In genomic region chr15:48331796-48332641, GRCh38 we compare ENCODE assay signal across 1 cellular context.
TF ChIP-seq lines count a peak whose summit lies in the region.

No MANE protein-coding gene starts in this region.

TF ChIP-seq in HepG2, 621 proteins besides CTCF, POLR2A, EP300 and RAD21 (continued from another document and continues in another):
- TF ChIP-seq ZNF800 (CRISPR knock-in tag; IDR thresholded peaks at IDR 0.05): no peak
- TF ChIP-seq SPEN (CRISPR knock-in tag; IDR thresholded peaks at IDR 0.05; ENCODE audit: low read depth): no peak
- TF ChIP-seq CEBPZ (IDR thresholded peaks at IDR 0.05; ENCODE audit: low read length): no peak
- TF ChIP-seq ZZZ3 (CRISPR knock-in tag; IDR thresholded peaks at IDR 0.05; ENCODE audit: borderline replicate concordance): no peak
- TF ChIP-seq ZMYM4 (CRISPR knock-in tag; IDR thresholded peaks at IDR 0.05): no peak
- no peak for TF ChIP-seq ATAD3A (CRISPR knock-in tag; IDR thresholded peaks at IDR 0.05)
- no peak for TF ChIP-seq ZHX1 (CRISPR knock-in tag; IDR thresholded peaks at IDR 0.05; ENCODE audit: low read depth)
- TF ChIP-seq ZNF775 (CRISPR knock-in tag; IDR thresholded peaks at IDR 0.05; ENCODE audit: borderline replicate concordance): no peak
- TF ChIP-seq HIVEP1 (CRISPR knock-in tag; IDR thresholded peaks at IDR 0.05): no peak
- no peak for TF ChIP-seq NCOA2 (CRISPR knock-in tag; IDR thresholded peaks at IDR 0.05)
- TF ChIP-seq TFDP2 (CRISPR knock-in tag; IDR thresholded peaks at IDR 0.05): peak; percentile 98
- no peak for TF ChIP-seq ZNF7 (CRISPR knock-in tag; IDR thresholded peaks at IDR 0.05)
- no peak; the same call in 1 of the 2 replicates for TF ChIP-seq MEIS1 (CRISPR knock-in tag; IDR thresholded peaks at IDR 0.05; ENCODE audit: borderline replicate concordance)
- no peak for TF ChIP-seq ZBTB25 (CRISPR knock-in tag; IDR thresholded peaks at IDR 0.05)
- TF ChIP-seq FOXO4 (CRISPR knock-in tag; conservative IDR thresholded peaks at IDR 0.05): no peak
- no peak for TF ChIP-seq ZBTB8A (CRISPR knock-in tag; IDR thresholded peaks at IDR 0.05; ENCODE audit: borderline replicate concordance, low read depth)
- no peak for TF ChIP-seq RFX5 (IDR thresholded peaks at IDR 0.05; ENCODE audit: low read depth, low read length)
- TF ChIP-seq ARID2 (CRISPR knock-in tag; IDR thresholded peaks at IDR 0.05; ENCODE audit: borderline replicate concordance): no peak; the same call in 1 of the 2 replicates
- TF ChIP-seq CCDC6 (CRISPR knock-in tag; IDR thresholded peaks at IDR 0.05): no peak
- no peak for TF ChIP-seq ZNF737 (CRISPR knock-in tag; IDR thresholded peaks at IDR 0.05; ENCODE audit: borderline replicate concordance)
- no peak for TF ChIP-seq GPN1 (CRISPR knock-in tag; IDR thresholded peaks at IDR 0.05; ENCODE audit: borderline replicate concordance)
- TF ChIP-seq ZSCAN29 (CRISPR knock-in tag; conservative IDR thresholded peaks at IDR 0.05): no peak
- no peak for TF ChIP-seq ZNF766 (CRISPR knock-in tag; IDR thresholded peaks at IDR 0.05; ENCODE audit: borderline replicate concordance)
- TF ChIP-seq E2F5 (CRISPR knock-in tag; conservative IDR thresholded peaks at IDR 0.05): peak; percentile 97
- TF ChIP-seq ZNF878 (CRISPR knock-in tag; IDR thresholded peaks at IDR 0.05): no peak
- no peak for TF ChIP-seq ZNF709 (CRISPR knock-in tag; IDR thresholded peaks at IDR 0.05)
- TF ChIP-seq HMG20B (CRISPR knock-in tag; conservative IDR thresholded peaks at IDR 0.05): no peak
- TF ChIP-seq U2AF1 (optimal IDR thresholded peaks at IDR 0.05; ENCODE audit: low read depth, low read length): no peak
- no peak; the same call in 1 of the 2 replicates for TF ChIP-seq PATZ1 (CRISPR knock-in tag; IDR thresholded peaks at IDR 0.05)
- no peak for TF ChIP-seq SP5 (CRISPR knock-in tag; IDR thresholded peaks at IDR 0.05; ENCODE audit: borderline replicate concordance, low read depth)
- no peak for TF ChIP-seq SIX4 (CRISPR knock-in tag; IDR thresholded peaks at IDR 0.05)
- no peak for TF ChIP-seq CAMTA2 (CRISPR knock-in tag; IDR thresholded peaks at IDR 0.05; ENCODE audit: borderline replicate concordance)
- no peak for TF ChIP-seq MLLT10 (CRISPR knock-in tag; IDR thresholded peaks at IDR 0.05)
- TF ChIP-seq U2AF2 (IDR thresholded peaks at IDR 0.05; ENCODE audit: low read depth, low read length): no peak
- TF ChIP-seq ZNF10 (CRISPR knock-in tag; IDR thresholded peaks at IDR 0.05; ENCODE audit: borderline replicate concordance, low read depth): no peak
- TF ChIP-seq ZNF235 (CRISPR knock-in tag; IDR thresholded peaks at IDR 0.05; ENCODE audit: borderline replicate concordance): 0 out of 2 replicates have a peak, but pooled peaks have one; percentile 56
- TF ChIP-seq AKNA (CRISPR knock-in tag; IDR thresholded peaks at IDR 0.05; ENCODE audit: borderline replicate concordance): no peak
- no peak for TF ChIP-seq BRF2 (CRISPR knock-in tag; IDR thresholded peaks at IDR 0.05)
- peak; percentile 63; the same call in 1 of the 2 replicates for TF ChIP-seq ZFP82 (CRISPR knock-in tag; IDR thresholded peaks at IDR 0.05; ENCODE audit: borderline replicate concordance)
- TF ChIP-seq ZNF703 (CRISPR knock-in tag; IDR thresholded peaks at IDR 0.05; ENCODE audit: borderline replicate concordance): no peak
- no peak for TF ChIP-seq MTA3 (CRISPR knock-in tag; IDR thresholded peaks at IDR 0.05)
